ENCODE assay signal across 16 cellular contexts in genomic region chr22:38120359-38121110, GRCh38. TPM values are rescaled to one million over a fixed set of nuclear protein-coding genes. Genes with fewer than 3 reads are reported as not detected.
"Had no signal": no experiment of that assay in that cellular context is flagged by ENCODE, and none has a peak within 500 bp of the region (broad histone marks: within the 10 kb centered on the region; RNA-seq: fewer than 3 reads in every experiment).

No MANE protein-coding gene starts in this region.

- DNase-seq: activated effector memory CD4-positive, alpha-beta T cell treated with Interleukin-2 at 50 U/mL for 16 hours; activated T-cell treated with anti-CD3 and anti-CD28 coated beads, Interleukin-2, amount 50 U/mL, for 24 hours; body of pancreas; dermis blood vessel endothelial cell; erythroblast; sigmoid colon; stimulated activated CD4-positive, alpha-beta T cell treated with anti-CD3 and anti-CD28 coated beads, Interleukin-12 subunit alpha, Interleukin-12 subunit beta, amount 100 ng/mL, for 4 hours; stimulated activated naive CD8-positive, alpha-beta T cell treated with anti-CD3 and anti-CD28 coated beads, Interleukin-15, Interleukin-2, amounts not matched to agents 100 U/mL and 50 U/mL, for 24 hours had no signal

- H3K27ac Mint-ChIP-seq: activated naive CD4-positive, alpha-beta T cell treated with anti-CD3 and anti-CD28 coated beads, Interleukin-2, amount 50 U/mL, for 24 hours; activated T-cell treated with anti-CD3 and anti-CD28 coated beads, Interleukin-2, amount 50 U/mL, for 24 hours; nephron had no signal

- ATAC-seq: activated CD4-positive, CD25-positive, alpha-beta regulatory T cell treated with anti-CD3 and anti-CD28 coated beads, Interleukin-2, amount 50 U/mL, for 24 hours; body of pancreas; stimulated activated naive CD8-positive, alpha-beta T cell treated with anti-CD3 and anti-CD28 coated beads, Interleukin-15, Interleukin-2, amounts not matched to agents 100 U/mL and 50 U/mL, for 24 hours had no signal

- H3K4me1 ChIP-seq: body of pancreas, sigmoid colon, upper lobe of left lung had no signal

- H3K27ac ChIP-seq: body of pancreas, sigmoid colon, suprapubic skin, upper lobe of left lung had no signal

- H3K27me3 Mint-ChIP-seq: activated naive CD4-positive, alpha-beta T cell treated with anti-CD3 and anti-CD28 coated beads, Interleukin-2, amount 50 U/mL, for 24 hours; activated T-cell treated with anti-CD3 and anti-CD28 coated beads, Interleukin-2, amount 50 U/mL, for 24 hours; central memory CD8-positive, alpha-beta T cell had no signal

- H3K9me3 Mint-ChIP-seq: activated naive CD4-positive, alpha-beta T cell treated with anti-CD3 and anti-CD28 coated beads, Interleukin-2, amount 50 U/mL, for 24 hours; activated T-cell treated with anti-CD3 and anti-CD28 coated beads, Interleukin-2, amount 50 U/mL, for 24 hours; central memory CD8-positive, alpha-beta T cell; nephron had no signal

- H3K36me3 ChIP-seq: sigmoid colon, suprapubic skin had no signal

- H3K27me3 ChIP-seq: body of pancreas, sigmoid colon, suprapubic skin, upper lobe of left lung had no signal

- H3K4me1 Mint-ChIP-seq: activated naive CD4-positive, alpha-beta T cell treated with anti-CD3 and anti-CD28 coated beads, Interleukin-2, amount 50 U/mL, for 24 hours; nephron had no signal

- H3K4me3 Mint-ChIP-seq: activated naive CD4-positive, alpha-beta T cell treated with anti-CD3 and anti-CD28 coated beads, Interleukin-2, amount 50 U/mL, for 24 hours; activated T-cell treated with anti-CD3 and anti-CD28 coated beads, Interleukin-2, amount 50 U/mL, for 24 hours; central memory CD8-positive, alpha-beta T cell; nephron had no signal

- H3K9me3 ChIP-seq: body of pancreas, sigmoid colon, suprapubic skin, upper lobe of left lung had no signal

- H3K4me3 ChIP-seq: body of pancreas, lung, sigmoid colon, suprapubic skin, upper lobe of left lung had no signal

RNA-seq across cellular contexts. Expression of gene BAIAP2L2, which starts 10.1 kb away (rescaled TPM):
- total RNA-seq: dermis blood vessel endothelial cell had no signal

RNA-seq across cellular contexts. Expression of gene SLC16A8, which starts 36.6 kb away (rescaled TPM):
- total RNA-seq: body of pancreas; dermis blood vessel endothelial cell; suprapubic skin; T-helper 2 cell treated with Interferon-gamma antibody and Interleukin-4, amounts not matched to agents 100 ng/mL and 5 ng/mL, for 36 hours had no signal
